Comparison of ENCODE assay signal across 14 cellular contexts in the genomic region with DNA sequence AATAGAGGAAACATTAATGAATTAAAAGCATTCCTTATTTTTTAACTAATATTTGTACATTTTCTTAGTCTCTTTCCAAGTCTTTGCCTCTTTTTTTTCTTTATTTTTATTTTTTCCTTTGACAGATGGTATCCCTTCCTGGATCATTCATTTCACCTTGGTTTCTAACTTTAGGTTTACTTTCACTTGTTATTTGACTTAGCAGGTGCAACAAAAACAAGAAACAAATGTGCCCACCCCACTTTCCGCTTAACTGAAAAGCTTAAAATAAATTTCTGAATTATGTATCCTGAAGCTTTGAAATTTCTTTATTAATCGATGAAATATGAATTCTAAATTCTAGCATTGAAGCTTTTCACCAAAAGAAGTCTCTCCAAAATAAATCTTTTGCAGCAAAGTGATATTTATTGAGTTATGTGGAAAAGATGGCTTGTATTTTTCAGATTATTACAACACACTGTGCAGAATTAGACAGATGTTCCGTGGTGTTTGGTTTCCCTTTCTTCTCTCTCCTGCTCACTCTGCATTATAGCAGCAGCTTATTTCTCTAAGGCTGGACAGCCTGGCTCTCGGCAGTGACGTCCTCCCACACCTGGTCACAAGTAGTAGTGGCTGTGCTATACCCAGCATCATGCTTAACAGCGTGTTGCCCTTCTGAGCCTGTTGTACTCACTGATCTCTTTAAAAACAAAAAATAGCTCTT.
DNase-seq lines count a peak whose midpoint lies in the region; ATAC-seq and TF ChIP-seq lines count a peak whose summit lies in the region.
"Had no signal": no experiment of that assay in that cellular context is flagged by ENCODE, and none has a peak within 500 bp of the region (broad histone marks: within the 10 kb centered on the region; RNA-seq: fewer than 3 reads in every experiment).

No MANE protein-coding gene starts in this region.

- no peak for ATAC-seq in heart left ventricle
- peak; percentile 59 for ATAC-seq in HG02870 (IDR thresholded peaks at IDR 0.05; ENCODE audit: unreplicated experiment)
- no peak for ATAC-seq in GM18511 (IDR thresholded peaks at IDR 0.05; ENCODE audit: unreplicated experiment)
- ATAC-seq in GM21619 (IDR thresholded peaks at IDR 0.05; ENCODE audit: unreplicated experiment): no peak
- ATAC-seq: foreskin keratinocyte had no signal

- DNase-seq in left ventricle myocardium inferior: no peak
- DNase-seq in heart left ventricle: no peak
- peak; percentile 54 for DNase-seq in OCI-LY7 (ENCODE audit: low spot score)
- no peak for DNase-seq in HCEC 1CT
- DNase-seq: activated CD4-positive, alpha-beta memory T cell treated with anti-CD3 and anti-CD28 coated beads, Interleukin-2, amount 10 ng/mL, durations not matched to agents 7 days and 5 days; AML-193; DMS79 treated with DMSO at 0.1 percent for 48 hours; foreskin keratinocyte; KBM-7; posterior cingulate gyrus had no signal

- POLR2A ChIA-PET in OCI-LY7 (lab: Charles Lee): interaction anchor here (0.6 to 1.5 kb wide), 3 partner anchors 9 to 112 kb away, joined by 3 read pairs; no protein-coding TSS in a partner anchor

- intact Hi-C loops in left ventricle myocardium inferior (cut with micrococcal nuclease) (no loop called here), heart left ventricle (cut with DNase I) (loop anchor here in 9 of 10 donors (2.0 to 10.0 kb wide), 9 partner anchors 97 to 277 kb away; partner anchors contain the start of gene MAPRE2 (in 5 of the 9)), OCI-LY7 (cut with micrococcal nuclease; ENCODE audit: unreplicated experiment) (loop anchor here (5.0 kb wide), 1 partner anchor 114 kb away; no protein-coding TSS in a partner anchor)

- H3K27me3 ChIP-seq in left ventricle myocardium inferior (ENCODE audit: low read depth) (no peaks in the 10 kb centered on the region), heart left ventricle (no peaks in the 10 kb centered on the region)
- H3K27me3 ChIP-seq: ascending aorta, foreskin keratinocyte had no signal

- H3K9me3 ChIP-seq in left ventricle myocardium inferior (replicated peaks): no peaks in the 10 kb centered on the region
- H3K9me3 ChIP-seq in heart left ventricle: no peaks in the 10 kb centered on the region
- no peaks in the 10 kb centered on the region for H3K9me3 ChIP-seq in OCI-LY7 (ENCODE audit: low read length)
- H3K9me3 ChIP-seq: ascending aorta had no signal

- WGBS in heart left ventricle, 4 donors: 83 to 92% (median 89%) methylated on average over 6 of the region's 6 CpGs

- no TSS peak for BruUV-seq in OCI-LY7 (replicated peaks; lab: Mats Ljungman, UMichigan)

- H3K4me1 ChIP-seq in left ventricle myocardium inferior: peaks cover 44% of the 10 kb centered on the region
- peaks cover 0 to 27% (median 5%) of the 10 kb centered on the region in 12 donors for H3K4me1 ChIP-seq in heart left ventricle
- peaks cover 34% of the 10 kb centered on the region for H3K4me1 ChIP-seq in OCI-LY7 (ENCODE audit: insufficient read depth, low read length, poor library complexity, severe bottlenecking)
- H3K4me1 ChIP-seq: ascending aorta, foreskin keratinocyte had no signal

- no peaks in the 10 kb centered on the region for H3K9me2 ChIP-seq in OCI-LY7 (ENCODE audit: insufficient read depth, low read length)

- H3K27ac ChIP-seq in left ventricle myocardium inferior (replicated peaks): peak overlapping the region; percentile 27
- H3K27ac ChIP-seq in heart left ventricle: no peak overlapping the region
- H3K27ac ChIP-seq in OCI-LY7 (ENCODE audit: low read depth, low read length, poor library complexity, severe bottlenecking): peak overlapping the region; percentile 85
- H3K27ac ChIP-seq: ascending aorta, foreskin keratinocyte had no signal

- CTCF ChIA-PET in OCI-LY7 (lab: Charles Lee; ENCODE audit: unreplicated experiment): no interaction called here

- H3K4me3 ChIP-seq in left ventricle myocardium inferior (no peak overlapping the region), heart left ventricle (no peak overlapping the region), OCI-LY7 (ENCODE audit: low read depth, low read length, poor library complexity, severe bottlenecking) (peak overlapping the region; percentile 44)
- H3K4me3 ChIP-seq: ascending aorta had no signal

- H2AFZ ChIP-seq in OCI-LY7 (ENCODE audit: low read length): peak overlapping the region; percentile 19; the same call in 1 of the 2 replicates

- H3K79me2 ChIP-seq in OCI-LY7 (ENCODE audit: insufficient read depth, low read depth, low read length): no peaks in the 10 kb centered on the region

- H3K4me2 ChIP-seq in OCI-LY7 (ENCODE audit: low read length): peak overlapping the region; percentile 76

- no peak for TF ChIP-seq CTCF in left ventricle myocardium inferior (IDR thresholded peaks at IDR 0.05; ENCODE audit: borderline replicate concordance)
- no peak for TF ChIP-seq CTCF in heart left ventricle (IDR thresholded peaks at IDR 0.05)
- TF ChIP-seq CTCF in OCI-LY7 (conservative IDR thresholded peaks at IDR 0.05; ENCODE audit: low read length): no peak

- H4K20me1 ChIP-seq in OCI-LY7 (ENCODE audit: insufficient read depth, low read length): no peaks in the 10 kb centered on the region

- no peak for TF ChIP-seq POLR2A in heart left ventricle (IDR thresholded peaks at IDR 0.05)

- peaks cover 48% of the 10 kb centered on the region for H3K36me3 ChIP-seq in left ventricle myocardium inferior
- peaks cover 0 to 67% (median 52%) of the 10 kb centered on the region in 9 donors for H3K36me3 ChIP-seq in heart left ventricle
- no peaks in the 10 kb centered on the region; the same call in 1 of the 2 replicates for H3K36me3 ChIP-seq in OCI-LY7 (ENCODE audit: insufficient read depth, low read length)

Comparison
In these comparisons a context has a peak if more than half of its experiments do, and no peak if none do; other contexts are left out.
1. H3K27ac ChIP-seq: peak in left ventricle myocardium inferior (single experiment) and OCI-LY7 (single experiment); none in heart left ventricle (0 of 12).